Comparison of ENCODE assay signal across 22 cellular contexts in the genomic region with DNA sequence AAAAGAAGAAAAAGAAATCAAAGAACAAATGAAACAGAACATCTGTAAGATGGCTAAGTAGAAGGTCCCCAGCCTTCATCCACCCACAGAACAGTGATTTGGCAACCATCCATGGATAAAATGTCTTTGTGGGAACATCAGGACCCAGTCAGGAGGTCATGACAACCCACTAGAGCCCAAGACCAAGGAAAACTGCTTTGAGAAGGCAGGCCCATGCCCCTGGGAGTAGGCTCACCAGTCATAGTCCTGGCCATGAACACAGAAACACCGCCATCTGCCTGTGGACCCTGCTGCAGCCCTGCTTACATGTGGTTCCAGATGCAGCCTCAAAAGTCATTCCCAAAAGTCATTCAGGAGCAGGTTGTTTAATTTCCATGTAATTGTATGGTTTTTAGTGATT. TPM values are rescaled to one million over a fixed set of nuclear protein-coding genes. Genes with fewer than 3 reads are reported as not detected.
"Had no signal": no experiment of that assay in that cellular context is flagged by ENCODE, and none has a peak within 500 bp of the region (broad histone marks: within the 10 kb centered on the region; RNA-seq: fewer than 3 reads in every experiment).

No MANE protein-coding gene starts in this region.

RNA-seq across cellular contexts. Expression of gene DEFB131B, which starts 11.0 kb away (rescaled TPM):
- total RNA-seq: dermis blood vessel endothelial cell; esophagus squamous epithelium; fibroblast of villous mesenchyme; gastrocnemius medialis; glomerular endothelial cell; left colon; liver; lung; mesothelial cell of epicardium; mucosa of descending colon; natural killer cell treated with Interleukin-12 subunit alpha and Interleukin-12 subunit beta and Interleukin-15 and Interleukin-18, amount 100 ng/mL, for 72 hours; neural crest cell; osteoblast; progenitor cell of endocrine pancreas; right lobe of liver; smooth muscle cell; suprapubic skin; transverse colon; upper lobe of right lung; uterus had no signal
- polyA plus RNA-seq: immature natural killer cell, liver, lung, smooth muscle cell, thymus had no signal

RNA-seq across cellular contexts. Expression of gene DEFB108B, which starts 34.2 kb away (rescaled TPM):
- total RNA-seq: dermis blood vessel endothelial cell; esophagus squamous epithelium; fibroblast of villous mesenchyme; gastrocnemius medialis; glomerular endothelial cell; left colon; liver; lung; mesothelial cell of epicardium; mucosa of descending colon; natural killer cell treated with Interleukin-12 subunit alpha and Interleukin-12 subunit beta and Interleukin-15 and Interleukin-18, amount 100 ng/mL, for 72 hours; neural crest cell; osteoblast; progenitor cell of endocrine pancreas; right lobe of liver; smooth muscle cell; suprapubic skin; transverse colon; upper lobe of right lung; uterus had no signal
- polyA plus RNA-seq: immature natural killer cell, liver, lung, smooth muscle cell, thymus had no signal
